In genomic region chr4:55386073-55386472, GRCh38 we compare ENCODE assay signal across 9 cellular contexts. TPM values are rescaled to one million over a fixed set of nuclear protein-coding genes. Genes with fewer than 3 reads are reported as not detected.
A peak's percentile ranks its signal among the peaks of the same experiment; 100 is the strongest.
DNase-seq lines count a peak whose midpoint lies in the region; ATAC-seq and TF ChIP-seq lines count a peak whose summit lies in the region.
"Had no signal": no experiment of that assay in that cellular context is flagged by ENCODE, and none has a peak within 500 bp of the region (broad histone marks: within the 10 kb centered on the region; RNA-seq: fewer than 3 reads in every experiment).

No MANE protein-coding gene starts in this region.

- CTCF ChIA-PET in PC-3 (lab: Charles Lee): no interaction called here

- BruUV-seq in PC-3 (replicated peaks; lab: Mats Ljungman, UMichigan): no TSS peak

- H3K4me1 Mint-ChIP-seq in naive thymus-derived CD8-positive, alpha-beta T cell: no peaks in the 10 kb centered on the region

- DNase-seq in PC-3 (peak; percentile 56), iPS-NIHi7 (ENCODE audit: extremely low spot score) (peak; percentile 70), NCI-H146 treated with DMSO at 0.1 percent for 48 hours (lab: John Stamatoyannopoulos, UW; ENCODE audit: unreplicated experiment) (no peak), NCI-H2171 treated with DMSO at 0.1 percent for 48 hours (lab: John Stamatoyannopoulos, UW) (no peak)
- DNase-seq in naive thymus-derived CD8-positive, alpha-beta T cell: no peak
- DNase-seq in activated CD8-positive, alpha-beta memory T cell treated with anti-CD3 and anti-CD28 coated beads, Interleukin-2, amount 50 U/mL, for 48 hours: no peak

- H3K27ac ChIP-seq in PC-3 (ENCODE audit: low read length): no peak overlapping the region
- H3K27ac ChIP-seq: cardiac muscle cell had no signal

- no peak overlapping the region for H3K4me3 ChIP-seq in PC-3 (ENCODE audit: low read length)
- H3K4me3 ChIP-seq: cardiac muscle cell had no signal

- H3K9me3 Mint-ChIP-seq in naive thymus-derived CD8-positive, alpha-beta T cell: no peaks in the 10 kb centered on the region

- H4K20me1 ChIP-seq in PC-3 (ENCODE audit: low read length): no peaks in the 10 kb centered on the region

- no peak overlapping the region for H2AFZ ChIP-seq in PC-3 (ENCODE audit: low read length)

- intact Hi-C loops in PC-3 (cut with micrococcal nuclease): no loop called here

- POLR2A ChIA-PET in PC-3 (lab: Charles Lee; ENCODE audit: unreplicated experiment): interaction anchor here (0.7 kb wide), 1 partner anchor 43 kb away, joined by 6 read pairs; no protein-coding TSS in a partner anchor
- POLR2A ChIA-PET in naive thymus-derived CD8-positive, alpha-beta T cell (lab: Charles Lee): no interaction called here

- no peaks in the 10 kb centered on the region for H3K9me2 ChIP-seq in PC-3 (replicated peaks; ENCODE audit: low read length)

- no peak overlapping the region for H3K27ac Mint-ChIP-seq in naive thymus-derived CD8-positive, alpha-beta T cell

- ATAC-seq in GM18868 (IDR thresholded peaks at IDR 0.05; ENCODE audit: unreplicated experiment) (peak; percentile 93), HG02623 (IDR thresholded peaks at IDR 0.05; ENCODE audit: unreplicated experiment) (peak; percentile 80), PC-3 (peak; percentile 87)
- no peak for ATAC-seq in naive thymus-derived CD8-positive, alpha-beta T cell

- H3F3A ChIP-seq in PC-3 (ENCODE audit: low read length, unreplicated experiment): no peaks in the 10 kb centered on the region

- no peak for TF ChIP-seq CTCF in PC-3 (conservative IDR thresholded peaks at IDR 0.05; ENCODE audit: low read depth, low read length)

- no peak overlapping the region for H3K4me2 ChIP-seq in PC-3 (ENCODE audit: low read length)

- no peak overlapping the region for H3K9ac ChIP-seq in PC-3 (ENCODE audit: low read length)

- H3K9me3 ChIP-seq in PC-3 (ENCODE audit: low read length): no peaks in the 10 kb centered on the region

- H3K27me3 ChIP-seq in PC-3 (ENCODE audit: low read length): no peaks in the 10 kb centered on the region
- H3K27me3 ChIP-seq: cardiac muscle cell had no signal

- H3K79me2 ChIP-seq in PC-3 (ENCODE audit: low read length): no peaks in the 10 kb centered on the region

- no peaks in the 10 kb centered on the region for H3K36me3 Mint-ChIP-seq in naive thymus-derived CD8-positive, alpha-beta T cell

- H3K4me3 Mint-ChIP-seq in naive thymus-derived CD8-positive, alpha-beta T cell: no peak overlapping the region

- peaks cover 12% of the 10 kb centered on the region for H3K4me1 ChIP-seq in PC-3 (ENCODE audit: insufficient read depth, low read length)

- no peaks in the 10 kb centered on the region for H3K27me3 Mint-ChIP-seq in naive thymus-derived CD8-positive, alpha-beta T cell

- no peaks in the 10 kb centered on the region for H3K36me3 ChIP-seq in PC-3 (ENCODE audit: low read depth, low read length)
- H3K36me3 ChIP-seq: cardiac muscle cell had no signal

RNA-seq across cellular contexts. Expression of gene TMEM165, which starts 9.7 kb away (rescaled TPM):
- total RNA-seq in PC-3 (2014; rRNA removed): 146 and 148 TPM in 2 replicates
- 10 to 100 TPM; 62.5 to 63.3 TPM for total RNA-seq in naive thymus-derived CD8-positive, alpha-beta T cell
- 10 to 100 TPM; 16.0 to 32.7 (median 25.9) TPM for polyA plus RNA-seq in naive thymus-derived CD8-positive, alpha-beta T cell

RNA-seq across cellular contexts. Expression of gene SRD5A3, which starts 40.0 kb away (rescaled TPM):
- total RNA-seq in PC-3 (2014; rRNA removed): 15.2 and 24.0 TPM in 2 replicates
- total RNA-seq in naive thymus-derived CD8-positive, alpha-beta T cell: 1 to 10 TPM; 3.2 to 5.7 TPM
- 10 to 100 TPM in 2 of 3 donors, 1 to 10 TPM in 1; 7.5 to 14.8 (median 12.8) TPM for polyA plus RNA-seq in naive thymus-derived CD8-positive, alpha-beta T cell

Comparison
In these comparisons a context has a peak if more than half of its experiments do, and no peak if none do; other contexts are left out.
1. ATAC-seq: peak in GM18868 (single experiment), HG02623 (single experiment) and PC-3 (single experiment); none in naive thymus-derived CD8-positive, alpha-beta T cell (0 of 2).
2. DNase-seq: peak in PC-3 (single experiment) and iPS-NIHi7 (single experiment); none in NCI-H146 treated with DMSO at 0.1 percent for 48 hours (single experiment), naive thymus-derived CD8-positive, alpha-beta T cell (0 of 10), NCI-H2171 treated with DMSO at 0.1 percent for 48 hours (single experiment) and activated CD8-positive, alpha-beta memory T cell treated with anti-CD3 and anti-CD28 coated beads, Interleukin-2, amount 50 U/mL, for 48 hours (single experiment).